In the genomic region with DNA sequence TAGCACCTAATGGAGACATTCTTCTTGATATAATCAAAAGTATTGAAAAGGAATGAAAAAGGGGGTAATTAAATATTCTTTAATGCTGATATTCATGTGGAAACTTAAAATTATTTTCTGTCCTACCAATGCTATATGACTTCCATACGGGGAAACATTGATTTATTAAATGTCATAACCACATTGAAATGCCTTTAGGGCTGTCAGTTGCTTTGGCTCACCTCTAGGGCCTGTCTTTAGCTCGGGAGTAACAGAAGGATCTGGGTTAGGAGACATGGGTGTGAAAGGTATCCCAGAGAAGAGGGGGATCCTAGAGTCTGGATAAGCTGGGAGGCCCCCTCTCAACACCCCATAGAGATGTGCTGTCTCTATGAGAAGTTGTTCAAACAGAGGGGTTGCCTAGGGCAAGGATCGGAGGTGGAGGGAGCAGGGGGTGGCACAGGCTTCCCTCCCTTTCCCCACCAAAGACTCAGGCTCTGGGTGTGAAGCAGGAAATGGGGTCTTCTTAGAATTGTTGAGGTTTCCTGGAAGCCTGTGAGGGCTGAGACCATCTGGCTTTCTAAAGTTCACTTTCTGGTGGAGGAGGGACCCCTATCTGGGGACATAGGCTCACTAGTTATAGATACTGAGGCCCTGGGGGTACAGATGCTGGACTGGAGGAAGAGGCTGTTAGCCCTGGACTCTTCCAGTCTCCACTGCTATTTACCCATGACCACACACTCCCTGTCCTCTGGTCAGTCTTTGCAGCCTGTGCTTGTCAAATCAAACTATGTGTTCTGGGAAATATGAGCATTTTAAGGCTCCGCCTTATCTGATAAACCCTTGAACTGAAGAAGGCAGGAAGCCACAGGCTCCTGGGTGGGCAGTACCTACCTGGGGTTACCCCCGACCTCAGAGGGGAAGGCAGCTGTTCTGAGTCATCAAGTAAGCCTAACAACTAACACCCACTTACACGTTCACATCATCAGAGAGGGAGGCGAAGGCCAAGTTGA, we compare ENCODE assay signal across 8 cellular contexts.
DNase-seq lines count a peak whose midpoint lies in the region; ATAC-seq lines count a peak whose summit lies in the region.

No MANE protein-coding gene starts in this region.

- H3K9me3 ChIP-seq in subcutaneous abdominal adipose tissue (ENCODE audit: control insufficient read depth in 5 of 5, low read length in 5 of 5), result no peaks in the 10 kb centered on the region

- no peaks in the 10 kb centered on the region for H3K36me3 ChIP-seq in subcutaneous abdominal adipose tissue (ENCODE audit: control insufficient read depth in 5 of 5, insufficient read depth in 5 of 5, low read length in 5 of 5)

- no peak overlapping the region for H3K4me3 ChIP-seq in subcutaneous abdominal adipose tissue (ENCODE audit: low read depth in 1 of 5, low read length in 5 of 5)

- H3K27ac ChIP-seq in subcutaneous abdominal adipose tissue (ENCODE audit: low read depth, low read length) (peak overlapping the region; percentile 93), substantia nigra (ENCODE audit: low read depth, low read length, poor library complexity, severe bottlenecking) (no peak overlapping the region)

- no peak overlapping the region for H3K9ac ChIP-seq in subcutaneous abdominal adipose tissue (ENCODE audit: low read length in 5 of 5)

- peak; percentile 92 for ATAC-seq in GM18907 (IDR thresholded peaks at IDR 0.05; ENCODE audit: unreplicated experiment)
- peak; percentile 91 for ATAC-seq in HG03442 (IDR thresholded peaks at IDR 0.05; ENCODE audit: unreplicated experiment)

- DNase-seq in activated CD8-positive, alpha-beta memory T cell treated with anti-CD3 and anti-CD28 coated beads for 1 hour (ENCODE audit: extremely low read depth in 1 of 2, low read depth in 1 of 2), result peak; percentile 34 to 48
- DNase-seq in islet precursor cell, result peak; percentile 60
- DNase-seq in hypothalamus (lab: John Stamatoyannopoulos, UW), result no peak
- no peak for DNase-seq in substantia nigra (lab: John Stamatoyannopoulos, UW)
- DNase-seq in NCI-H1092 treated with DMSO at 0.1 percent for 48 hours (lab: John Stamatoyannopoulos, UW), result no peak

- H3K4me1 ChIP-seq in subcutaneous abdominal adipose tissue (ENCODE audit: control insufficient read depth in 5 of 5, insufficient read depth in 5 of 5, low read length in 5 of 5), result peaks cover 6 to 51% (median 44%) of the 10 kb centered on the region in 5 donors

- no peaks in the 10 kb centered on the region for H3K27me3 ChIP-seq in subcutaneous abdominal adipose tissue (ENCODE audit: control insufficient read depth in 5 of 5, insufficient read depth in 4 of 5, low read length in 5 of 5)

Comparison
In these comparisons a context has a peak if more than half of its experiments do, and no peak if none do; other contexts are left out.
1. DNase-seq: peak in activated CD8-positive, alpha-beta memory T cell treated with anti-CD3 and anti-CD28 coated beads for 1 hour (2 of 2) and islet precursor cell (single experiment); none in hypothalamus (0 of 51), substantia nigra (0 of 49) and NCI-H1092 treated with DMSO at 0.1 percent for 48 hours (single experiment).